ENCODE assay signal across 13 cellular contexts in genomic region chr2:217729426-217730058, GRCh38.
DNase-seq lines count a peak whose midpoint lies in the region; ATAC-seq and TF ChIP-seq lines count a peak whose summit lies in the region.
"Had no signal": no experiment of that assay in that cellular context is flagged by ENCODE, and none has a peak within 500 bp of the region (broad histone marks: within the 10 kb centered on the region; RNA-seq: fewer than 3 reads in every experiment).

No MANE protein-coding gene starts in this region.

- peak; percentile 65 for ATAC-seq in Right ventricle myocardium inferior
- ATAC-seq: activated T-cell treated with anti-CD3 and anti-CD28 coated beads, Interleukin-2, amount 50 U/mL, for 4 hours had no signal

- H3K4me3 ChIP-seq in right atrium auricular region (no peak overlapping the region), ascending aorta (no peak overlapping the region), hepatocyte (no peak overlapping the region), vagina (no peak overlapping the region)

- WGBS in hepatocyte (ENCODE audit: low lambda C conversion rate, missing lambda C conversion rate) = 50% methylated on average over 5 of the region's 5 CpGs

- H3K27ac ChIP-seq in right atrium auricular region = no peak overlapping the region
- H3K27ac ChIP-seq in ascending aorta = peak overlapping the region; percentile 22 to 52
- H3K27ac ChIP-seq in hepatocyte = peak overlapping the region; percentile 1
- H3K27ac ChIP-seq in vagina = peak overlapping the region; percentile 40
- H3K27ac ChIP-seq: neutrophil had no signal

- H3K9me3 ChIP-seq in right atrium auricular region = no peaks in the 10 kb centered on the region
- no peaks in the 10 kb centered on the region for H3K9me3 ChIP-seq in ascending aorta
- no peaks in the 10 kb centered on the region for H3K9me3 ChIP-seq in hepatocyte (ENCODE audit: low read depth)
- H3K9me3 ChIP-seq in vagina = no peaks in the 10 kb centered on the region
- H3K9me3 ChIP-seq: neutrophil had no signal

- no peak overlapping the region for H2AFZ ChIP-seq in hepatocyte

- H3K4me2 ChIP-seq in hepatocyte = no peak overlapping the region

- no peaks in the 10 kb centered on the region for H3K79me2 ChIP-seq in hepatocyte

- no peak for TF ChIP-seq POLR2A in vagina (IDR thresholded peaks at IDR 0.05)

- no peaks in the 10 kb centered on the region for H4K20me1 ChIP-seq in hepatocyte (ENCODE audit: insufficient read depth, poor library complexity, severe bottlenecking)

- intact Hi-C loops in Right ventricle myocardium inferior (cut with DNase I) (no loop called here), ascending aorta (cut with DNase I) (no loop called here), vagina (cut with DNase I) (no loop called here)

- H3K4me1 ChIP-seq in right atrium auricular region = peaks cover 0 to 38% of the 10 kb centered on the region in 2 donors
- peaks cover 14 to 32% of the 10 kb centered on the region in 2 donors for H3K4me1 ChIP-seq in ascending aorta
- H3K4me1 ChIP-seq in hepatocyte (ENCODE audit: insufficient read depth) = peaks cover 6% of the 10 kb centered on the region
- peaks cover 24% of the 10 kb centered on the region for H3K4me1 ChIP-seq in vagina

- H3K27me3 ChIP-seq in right atrium auricular region = no peaks in the 10 kb centered on the region
- H3K27me3 ChIP-seq in ascending aorta = no peaks in the 10 kb centered on the region
- H3K27me3 ChIP-seq in hepatocyte = no peaks in the 10 kb centered on the region
- no peaks in the 10 kb centered on the region for H3K27me3 ChIP-seq in vagina

- no peak for TF ChIP-seq CTCF in right atrium auricular region (IDR thresholded peaks at IDR 0.05)
- no peak for TF ChIP-seq CTCF in ascending aorta (IDR thresholded peaks at IDR 0.05)
- TF ChIP-seq CTCF in hepatocyte (IDR thresholded peaks at IDR 0.05; ENCODE audit: poor library complexity) = no peak
- TF ChIP-seq CTCF in vagina (IDR thresholded peaks at IDR 0.05) = no peak

- no peaks in the 10 kb centered on the region for H3K9me2 ChIP-seq in hepatocyte (replicated peaks; ENCODE audit: insufficient read depth)

- H3K36me3 ChIP-seq in right atrium auricular region (no peaks in the 10 kb centered on the region), ascending aorta (peaks cover 19 to 60% of the 10 kb centered on the region in 2 donors), hepatocyte (replicated peaks; ENCODE audit: insufficient read depth, low read depth) (no peaks in the 10 kb centered on the region), vagina (no peaks in the 10 kb centered on the region)
- H3K36me3 ChIP-seq: neutrophil had no signal

- DNase-seq in Right ventricle myocardium inferior (ENCODE audit: missing footprints) (no peak), right atrium auricular region (ENCODE audit: low spot score) (no peak), ascending aorta (ENCODE audit: low spot score in 2 of 2) (no peak), hepatocyte (ENCODE audit: low spot score) (peak; percentile 21), vagina (ENCODE audit: extremely low spot score in 2 of 2) (no peak), foreskin melanocyte (no peak), NCI-H510A treated with DMSO at 0.1 percent for 48 hours (lab: John Stamatoyannopoulos, UW) (no peak), DMS153 (lab: John Stamatoyannopoulos, UW) (no peak)
- DNase-seq: activated CD4-positive, alpha-beta T cell treated with anti-CD3 and anti-CD28 coated beads, Interleukin-2, amount 10 ng/mL, durations not matched to agents 7 days and 5 days; activated T-cell treated with anti-CD3 and anti-CD28 coated beads, Interleukin-2, amount 50 U/mL, for 4 hours; mammary epithelial cell; NCI-H524 had no signal

Comparison
In these comparisons a context has a peak if more than half of its experiments do, and no peak if none do; other contexts are left out.
1. H3K27ac ChIP-seq: peak in ascending aorta (2 of 2), hepatocyte (single experiment) and vagina (single experiment); none in right atrium auricular region (0 of 2).